Comparison of ENCODE assay signal across 8 cellular contexts in the genomic region with DNA sequence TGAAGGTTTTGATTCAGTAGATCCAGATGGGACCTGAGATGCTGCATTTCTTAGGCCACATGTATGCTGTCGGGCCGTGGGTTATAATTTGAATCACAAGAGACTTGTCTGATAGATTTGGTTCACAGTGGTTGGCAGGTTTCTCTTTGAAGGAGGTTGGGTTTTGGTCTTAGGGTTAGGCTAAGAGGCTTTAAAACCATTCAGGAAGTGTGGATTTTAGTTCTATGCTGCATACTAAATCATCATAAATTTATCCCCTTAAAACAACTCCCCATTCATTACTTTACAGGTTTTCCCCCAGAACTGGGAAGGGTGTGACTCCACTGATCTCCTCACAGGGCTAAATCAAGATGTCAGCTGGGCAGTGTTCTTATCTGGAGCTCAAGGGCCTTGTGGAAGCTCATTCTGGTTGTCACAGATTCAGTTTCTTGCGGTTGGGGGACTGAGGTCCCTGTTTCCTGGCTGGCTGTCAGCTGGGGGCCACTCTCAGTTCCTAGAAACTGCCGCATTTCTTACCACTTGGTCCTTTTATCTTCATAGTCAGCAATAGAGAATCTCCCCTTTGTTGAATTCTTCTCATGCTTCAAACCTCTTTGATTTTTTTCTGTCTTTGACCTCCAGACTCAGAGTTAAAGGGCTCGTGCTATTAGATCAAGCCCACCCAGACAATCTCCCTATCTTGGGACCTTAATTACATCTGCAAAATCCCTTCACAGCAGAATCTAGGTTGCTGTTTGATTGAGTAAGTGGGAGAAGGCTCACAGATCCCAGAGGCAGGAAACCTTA. TPM values are rescaled to one million over a fixed set of nuclear protein-coding genes. Genes with fewer than 3 reads are reported as not detected.
DNase-seq lines count a peak whose midpoint lies in the region; ATAC-seq and TF ChIP-seq lines count a peak whose summit lies in the region.

No MANE protein-coding gene starts in this region.

- H3K4me3 ChIP-seq in CD4-positive, CD25-positive, alpha-beta regulatory T cell (ENCODE audit: low read depth, low read length) = peak overlapping the region; percentile 43
- H3K4me3 ChIP-seq in PC-9 = no peak overlapping the region

- CTCF ChIA-PET in PC-9 (lab: Charles Lee) = no interaction called here

- peak overlapping the region; percentile 84 to 96 (median 90) for H3K27ac Mint-ChIP-seq in CD4-positive, CD25-positive, alpha-beta regulatory T cell
- H3K27ac Mint-ChIP-seq in activated naive CD8-positive, alpha-beta T cell treated with anti-CD3 and anti-CD28 coated beads for 36 hours = peak overlapping the region; percentile 86

- H3K27me3 ChIP-seq in CD4-positive, CD25-positive, alpha-beta regulatory T cell (ENCODE audit: control insufficient read depth, insufficient read depth, low read length) = no peaks in the 10 kb centered on the region
- H3K27me3 ChIP-seq in PC-9 (ENCODE audit: insufficient read depth, low read depth) = peaks cover 9% of the 10 kb centered on the region; the same call in 1 of the 2 replicates

- no peaks in the 10 kb centered on the region for H3K36me3 Mint-ChIP-seq in CD4-positive, CD25-positive, alpha-beta regulatory T cell
- H3K36me3 Mint-ChIP-seq in activated naive CD8-positive, alpha-beta T cell treated with anti-CD3 and anti-CD28 coated beads for 36 hours = no peaks in the 10 kb centered on the region

- H3F3A ChIP-seq in PC-9 (ENCODE audit: insufficient read depth, low read depth) = no peaks in the 10 kb centered on the region

- DNase-seq in CD4-positive, CD25-positive, alpha-beta regulatory T cell = peak in 2 of 3 donors; percentile 31 to 84
- DNase-seq in activated naive CD8-positive, alpha-beta T cell treated with anti-CD3 and anti-CD28 coated beads for 36 hours = peak; percentile 67
- DNase-seq in stimulated activated CD8-positive, alpha-beta memory T cell treated with anti-CD3 and anti-CD28 coated beads, Interleukin-4, amount 100 ng/mL, for 48 hours = peak; percentile 73
- DNase-seq in PC-9 (no peak), AG20443 (ENCODE audit: low spot score) (no peak), kidney tubule cell (ENCODE audit: low spot score) (no peak)

- H4K20me1 ChIP-seq in PC-9 (ENCODE audit: insufficient read depth) = no peaks in the 10 kb centered on the region

- intact Hi-C loops in PC-9 (cut with micrococcal nuclease; ENCODE audit: unreplicated experiment) = no loop called here

- H3K4me1 ChIP-seq in CD4-positive, CD25-positive, alpha-beta regulatory T cell (ENCODE audit: control insufficient read depth, insufficient read depth, low read length, poor library complexity, severe bottlenecking) = peaks cover 45% of the 10 kb centered on the region
- no peaks in the 10 kb centered on the region for H3K4me1 ChIP-seq in PC-9 (replicated peaks; ENCODE audit: insufficient read depth)

- peak overlapping the region; percentile 70 for H3K27ac ChIP-seq in CD4-positive, CD25-positive, alpha-beta regulatory T cell (ENCODE audit: insufficient read depth, low read length, poor library complexity, severe bottlenecking)
- peak overlapping the region; percentile 78 for H3K27ac ChIP-seq in KOPT-K1 (ENCODE audit: low read depth, low read length, poor library complexity, severe bottlenecking)
- no peak overlapping the region for H3K27ac ChIP-seq in PC-9

- no TSS peak for BruUV-seq in PC-9 (replicated peaks; lab: Mats Ljungman, UMichigan)

- no peaks in the 10 kb centered on the region for H3K27me3 Mint-ChIP-seq in CD4-positive, CD25-positive, alpha-beta regulatory T cell
- H3K27me3 Mint-ChIP-seq in activated naive CD8-positive, alpha-beta T cell treated with anti-CD3 and anti-CD28 coated beads for 36 hours = no peaks in the 10 kb centered on the region

- POLR2A ChIA-PET in PC-9 (lab: Charles Lee; ENCODE audit: unreplicated experiment) = no interaction called here

- no peaks in the 10 kb centered on the region for H3K9me3 Mint-ChIP-seq in CD4-positive, CD25-positive, alpha-beta regulatory T cell
- H3K9me3 Mint-ChIP-seq in activated naive CD8-positive, alpha-beta T cell treated with anti-CD3 and anti-CD28 coated beads for 36 hours = no peaks in the 10 kb centered on the region

- H3K36me3 ChIP-seq in CD4-positive, CD25-positive, alpha-beta regulatory T cell (ENCODE audit: control insufficient read depth, insufficient read depth, low read length) = no peaks in the 10 kb centered on the region
- H3K36me3 ChIP-seq in KOPT-K1 (ENCODE audit: insufficient read depth, low read length) (no peaks in the 10 kb centered on the region), PC-9 (ENCODE audit: low read depth) (no peaks in the 10 kb centered on the region)

- TF ChIP-seq CTCF in PC-9 (conservative IDR thresholded peaks at IDR 0.05) = no peak

- H3K79me2 ChIP-seq in PC-9 (ENCODE audit: low read depth) = no peaks in the 10 kb centered on the region

- H3K9me2 ChIP-seq in PC-9 (ENCODE audit: insufficient read depth) = no peaks in the 10 kb centered on the region

- no peaks in the 10 kb centered on the region for H3K9me3 ChIP-seq in CD4-positive, CD25-positive, alpha-beta regulatory T cell (ENCODE audit: control insufficient read depth in 2 of 2, low read length in 2 of 2)
- H3K9me3 ChIP-seq in KOPT-K1 (ENCODE audit: insufficient read depth, low read length, poor library complexity, severe bottlenecking) (no peaks in the 10 kb centered on the region), PC-9 (ENCODE audit: insufficient read depth, low read depth) (no peaks in the 10 kb centered on the region)

- H2AFZ ChIP-seq in PC-9 = no peak overlapping the region

- H3K4me3 Mint-ChIP-seq in CD4-positive, CD25-positive, alpha-beta regulatory T cell = peak overlapping the region; percentile 12 to 88 (median 64)
- H3K4me3 Mint-ChIP-seq in activated naive CD8-positive, alpha-beta T cell treated with anti-CD3 and anti-CD28 coated beads for 36 hours = peak overlapping the region; percentile 72

- ATAC-seq in CD4-positive, CD25-positive, alpha-beta regulatory T cell (ENCODE audit: low read depth in 2 of 2) = peak; percentile 44 to 48
- ATAC-seq in GM21360 (IDR thresholded peaks at IDR 0.05; ENCODE audit: unreplicated experiment) = peak; percentile 56

- no peak overlapping the region for H3K4me2 ChIP-seq in PC-9

- H3K4me1 Mint-ChIP-seq in CD4-positive, CD25-positive, alpha-beta regulatory T cell = peaks cover 17 to 80% (median 59%) of the 10 kb centered on the region in 4 donors
- H3K4me1 Mint-ChIP-seq in activated naive CD8-positive, alpha-beta T cell treated with anti-CD3 and anti-CD28 coated beads for 36 hours = peaks cover 74% of the 10 kb centered on the region

RNA-seq across cellular contexts. Expression of a gene that starts 20.6 kb away (rescaled TPM):
- 202 TPM for total RNA-seq in CD4-positive, CD25-positive, alpha-beta regulatory T cell
- polyA plus RNA-seq in CD4-positive, CD25-positive, alpha-beta regulatory T cell = 10 to 100 TPM; 16.4 to 25.7 (median 20.3) TPM
- 10 to 100 TPM; 31.0 to 37.4 TPM for total RNA-seq in activated naive CD8-positive, alpha-beta T cell treated with anti-CD3 and anti-CD28 coated beads for 36 hours
- total RNA-seq in PC-9 (2021) = 37.6 and 67.8 TPM in 2 replicates

Comparison
In these comparisons a context has a peak if more than half of its experiments do, and no peak if none do; other contexts are left out.
1. DNase-seq: peak in CD4-positive, CD25-positive, alpha-beta regulatory T cell (2 of 3), activated naive CD8-positive, alpha-beta T cell treated with anti-CD3 and anti-CD28 coated beads for 36 hours (single experiment) and stimulated activated CD8-positive, alpha-beta memory T cell treated with anti-CD3 and anti-CD28 coated beads, Interleukin-4, amount 100 ng/mL, for 48 hours (single experiment); none in PC-9 (0 of 2), AG20443 (single experiment) and kidney tubule cell (single experiment).